In genomic region chr12:57455374-57456144, GRCh38 we compare ENCODE assay signal across 11 cellular contexts. TPM values are rescaled to one million over a fixed set of nuclear protein-coding genes. Genes with fewer than 3 reads are reported as not detected.
DNase-seq lines count a peak whose midpoint lies in the region; ATAC-seq and TF ChIP-seq lines count a peak whose summit lies in the region.
"Had no signal": no experiment of that assay in that cellular context is flagged by ENCODE, and none has a peak within 500 bp of the region (broad histone marks: within the 10 kb centered on the region; RNA-seq: fewer than 3 reads in every experiment).

No MANE protein-coding gene starts in this region.

- H3K4me3 ChIP-seq in AG04449 (ENCODE audit: low read depth, low read length) (peak overlapping the region; percentile 46), iPS-18a (ENCODE audit: low read length) (peak overlapping the region; percentile 65)
- H3K4me3 ChIP-seq: heart right ventricle, testis had no signal

- H3K4me1 ChIP-seq in ES-I3 (ENCODE audit: insufficient read depth, low read length) (peaks cover 23% of the 10 kb centered on the region), iPS-18a (ENCODE audit: control insufficient read depth, low read depth, low read length) (peaks cover 34% of the 10 kb centered on the region)

- POLR2A ChIA-PET in AG04449 (lab: Yijun Ruan, JAX) (interaction anchor here (1.2 to 1.3 kb wide), 2 partner anchors 65 to 146 kb away, joined by 3 to 4 read pairs; partner anchors contain the start of gene DDIT3), T-cell (lab: Charles Lee) (interaction anchor here in 1 of 2 donors (0.5 to 0.6 kb wide), 3 partner anchors 7 to 911 kb away, joined by 3 to 7 read pairs (median 3); partner anchors contain the start of gene ARHGAP9)

- H3K9me3 Mint-ChIP-seq in T-cell = no peaks in the 10 kb centered on the region

- TF ChIP-seq CTCF in AG04449 (IDR thresholded peaks at IDR 0.05; ENCODE audit: insufficient read depth, low read length, missing control alignments) = no peak

- H3K27ac ChIP-seq in iPS-18a (ENCODE audit: low read length) = no peak overlapping the region
- H3K27ac ChIP-seq: heart right ventricle, testis had no signal

- H3K27ac Mint-ChIP-seq in T-cell = no peak overlapping the region

- H3K36me3 Mint-ChIP-seq in T-cell = no peaks in the 10 kb centered on the region

- CTCF ChIA-PET in AG04449 (lab: Yijun Ruan, JAX) = interaction anchor here (0.6 to 19.6 kb wide), 28 partner anchors 8 to 585 kb away, joined by 3 to 880 read pairs (median 4); partner anchors contain the start of genes B4GALNT1, INHBC and STAC3
- CTCF ChIA-PET in T-cell (lab: Charles Lee) = interaction anchor here (0.5 to 1.2 kb wide), 7 partner anchors 58 to 243 kb away, joined by 3 to 4 read pairs (median 3); no protein-coding TSS in a partner anchor

- peak overlapping the region in 2 of 3 donors; percentile 28 to 42 for H3K4me3 Mint-ChIP-seq in T-cell

- no peaks in the 10 kb centered on the region for H3K27me3 ChIP-seq in iPS-18a (ENCODE audit: control insufficient read depth, insufficient read depth, low read length)
- H3K27me3 ChIP-seq: testis had no signal

- ATAC-seq in T-cell (replicated peaks in 1 of 4) (no peak), GM21447 (IDR thresholded peaks at IDR 0.05; ENCODE audit: unreplicated experiment) (no peak)
- ATAC-seq: heart right ventricle had no signal

- H3K9ac ChIP-seq in ES-I3 (ENCODE audit: low read depth, low read length) (peak overlapping the region; percentile 56), iPS-18a (ENCODE audit: low read length) (peak overlapping the region; percentile 30)

- DNase-seq in AG04449 (ENCODE audit: low read depth, low spot score) (no peak), T-cell (no peak), NOMO-1 treated with dmso at 0.1 percent for 144 hours (lab: John Stamatoyannopoulos, UW; ENCODE audit: unreplicated experiment) (no peak), NCI-H226 (no peak)
- no peak for DNase-seq in stimulated activated CD4-positive, alpha-beta T cell treated with anti-CD3 and anti-CD28 coated beads, Interleukin-4, amount 100 ng/mL, for 4 hours
- DNase-seq: heart right ventricle had no signal

- peaks cover 22 to 36% (median 24%) of the 10 kb centered on the region in 3 donors for H3K4me1 Mint-ChIP-seq in T-cell

- peaks cover 0 to 6% of the 10 kb centered on the region in 2 donors for H3K27me3 Mint-ChIP-seq in T-cell

- H3K36me3 ChIP-seq in ES-I3 (ENCODE audit: insufficient read depth, low read length) (no peaks in the 10 kb centered on the region), iPS-18a (ENCODE audit: control insufficient read depth, low read depth, low read length) (no peaks in the 10 kb centered on the region)
- H3K36me3 ChIP-seq: heart right ventricle had no signal

- H3K9me3 ChIP-seq in ES-I3 (ENCODE audit: control insufficient read depth, insufficient read depth, low read length) (no peaks in the 10 kb centered on the region), iPS-18a (ENCODE audit: control insufficient read depth, low read depth, low read length) (no peaks in the 10 kb centered on the region)
- H3K9me3 ChIP-seq: heart right ventricle, testis had no signal

RNA-seq across cellular contexts. Expression of gene INHBE, which starts 0.5 kb away (rescaled TPM):
- total RNA-seq in T-cell = under 1 TPM in 3 of 5 donors, not detected in 2; 0.09 to 0.13 (median 0.12) TPM
- total RNA-seq: aorta had no signal

RNA-seq across cellular contexts. Expression of gene GLI1, which starts 4.0 kb away (rescaled TPM):
- total RNA-seq in T-cell = 1 to 10 TPM in 2 of 5 donors, under 1 TPM in 3; 0.53 to 1.6 (median 0.82) TPM

RNA-seq across cellular contexts. Expression of gene INHBC, which starts 21.0 kb away (rescaled TPM):
- total RNA-seq in T-cell = under 1 TPM in 3 of 5 donors, not detected in 2; 0.13 to 0.23 (median 0.18) TPM
- total RNA-seq: aorta had no signal

RNA-seq across cellular contexts. Expression of gene ARHGAP9, which starts 24.1 kb away (rescaled TPM):
- total RNA-seq in T-cell = 100 to 1,000 TPM; 198 to 413 (median 243) TPM

RNA-seq across cellular contexts. Expression of gene R3HDM2, which starts 24.7 kb away (rescaled TPM):
- 100 to 1,000 TPM in 2 of 5 donors, 10 to 100 TPM in 3; 88.3 to 122 (median 94.7) TPM for total RNA-seq in T-cell
